Comparison of ENCODE assay signal across 26 cellular contexts in genomic region chr11:33133761-33134160, GRCh38.
"Had no signal": no experiment of that assay in that cellular context is flagged by ENCODE, and none has a peak within 500 bp of the region (broad histone marks: within the 10 kb centered on the region; RNA-seq: fewer than 3 reads in every experiment).

No MANE protein-coding gene starts in this region.

- H3K27me3 Mint-ChIP-seq: activated naive CD8-positive, alpha-beta T cell; brain; naive B cell had no signal

- H3K36me3 ChIP-seq: colonic mucosa, right atrium auricular region had no signal

- H3K9me3 ChIP-seq: colonic mucosa, right atrium auricular region, testis, transverse colon had no signal

- H3K4me3 Mint-ChIP-seq: activated naive CD8-positive, alpha-beta T cell; activated T-cell treated with anti-CD3 and anti-CD28 coated beads, Interleukin-2, amount 50 U/mL, for 4 hours; brain; mesothelial cell of epicardium; naive B cell had no signal

- ATAC-seq: activated CD4-positive, CD25-positive, alpha-beta regulatory T cell treated with anti-CD3 and anti-CD28 coated beads, Interleukin-2, amount 50 U/mL, for 24 hours; activated T-cell treated with anti-CD3 and anti-CD28 coated beads, Interleukin-2, amount 50 U/mL, for 4 hours; stimulated activated naive CD8-positive, alpha-beta T cell treated with anti-CD3 and anti-CD28 coated beads, Interleukin-15, Interleukin-2, amounts not matched to agents 100 U/mL and 50 U/mL, for 24 hours had no signal

- H3K9me3 Mint-ChIP-seq: activated T-cell treated with anti-CD3 and anti-CD28 coated beads, Interleukin-2, amount 50 U/mL, for 4 hours; brain; mesothelial cell of epicardium; naive B cell had no signal

- H3K4me1 ChIP-seq: colonic mucosa, right atrium auricular region, testis had no signal

- H3K36me3 Mint-ChIP-seq: mesothelial cell of epicardium, naive B cell had no signal

- H3K27me3 ChIP-seq: cardiac muscle cell, colonic mucosa, dorsolateral prefrontal cortex, right atrium auricular region, testis, transverse colon had no signal

- H3K4me3 ChIP-seq: cardiac muscle cell, colonic mucosa, dorsolateral prefrontal cortex, right atrium auricular region, testis, transverse colon had no signal

- H3K27ac Mint-ChIP-seq: activated naive CD8-positive, alpha-beta T cell had no signal

- DNase-seq: activated CD4-positive, alpha-beta T cell treated with anti-CD3 and anti-CD28 coated beads for 48 hours; activated CD4-positive, alpha-beta T cell treated with anti-CD3 and anti-CD28 coated beads, Interleukin-2, amount 50 U/mL, for 48 hours; activated CD8-positive, alpha-beta memory T cell treated with anti-CD3 and anti-CD28 coated beads for 24 hours; activated CD8-positive, alpha-beta memory T cell treated with anti-CD3 and anti-CD28 coated beads, Interleukin-2, amount 50 U/mL, for 4 hours; activated naive CD4-positive, alpha-beta T cell treated with Interleukin-2 at 50 U/mL for 16 hours; activated T-cell treated with anti-CD3 and anti-CD28 coated beads, Interleukin-2, amount 50 U/mL, for 4 hours; aorta; cerebellar nuclear complex; colonic mucosa; dorsolateral prefrontal cortex; effector memory CD4-positive, alpha-beta T cell; head of caudate nucleus; hippocampal formation; naive B cell; nucleus accumbens; stimulated activated CD4-positive, alpha-beta T cell treated with anti-CD3 and anti-CD28 coated beads, Interleukin-2, amount 100 ng/mL, for 48 hours; stimulated activated naive CD8-positive, alpha-beta T cell treated with anti-CD3 and anti-CD28 coated beads, Interleukin-15, Interleukin-2, amounts not matched to agents 100 U/mL and 50 U/mL, for 24 hours; testis; transverse colon had no signal

- H3K27ac ChIP-seq: colonic mucosa, dorsolateral prefrontal cortex, right atrium auricular region, testis, transverse colon, VCaP had no signal
